1 cellular context compared by ENCODE assay signal in genomic region chr13:110127986-110128511, GRCh38.
TF ChIP-seq lines count a peak whose summit lies in the region.

No MANE protein-coding gene starts in this region.

TF ChIP-seq in GM12878, 131 proteins besides CTCF, POLR2A, EP300 and RAD21 (continued from another document and continues in another):
- TF ChIP-seq HSF1 (IDR thresholded peaks at IDR 0.05; ENCODE audit: low read depth, low read length) (no peak), ATF3 (IDR thresholded peaks at IDR 0.05; ENCODE audit: borderline replicate concordance, extremely low read depth, low read depth, low read length) (no peak), RELB (IDR thresholded peaks at IDR 0.05; ENCODE audit: low read depth) (peak; percentile 54; the same call in 1 of the 2 replicates), ZNF384 (IDR thresholded peaks at IDR 0.05; ENCODE audit: borderline replicate concordance, low read depth, low read length) (no peak), ZBED1 (IDR thresholded peaks at IDR 0.05; ENCODE audit: borderline replicate concordance) (no peak), ZBTB33 (IDR thresholded peaks at IDR 0.05) (no peak), CBFB (IDR thresholded peaks at IDR 0.05; ENCODE audit: low read depth) (no peak), FOXK2 (IDR thresholded peaks at IDR 0.05) (no peak), LARP7 (IDR thresholded peaks at IDR 0.05) (no peak), ESRRA (IDR thresholded peaks at IDR 0.05; ENCODE audit: low read length) (no peak), JUND (IDR thresholded peaks at IDR 0.05; ENCODE audit: low read depth, low read length) (no peak), STAT3 (IDR thresholded peaks at IDR 0.05; ENCODE audit: low read depth, low read length) (no peak), TCF12 (IDR thresholded peaks at IDR 0.05; ENCODE audit: low read depth, low read length) (no peak), MYC (IDR thresholded peaks at IDR 0.05; ENCODE audit: insufficient read depth, insufficient read length, insufficient replicate concordance, low read length, severe bottlenecking) (no peak), RUNX3 (IDR thresholded peaks at IDR 0.05; ENCODE audit: low read length) (peak; percentile 38; the same call in 1 of the 2 replicates), NFXL1 (IDR thresholded peaks at IDR 0.05; ENCODE audit: borderline replicate concordance) (no peak), MTA3 (IDR thresholded peaks at IDR 0.05; ENCODE audit: borderline replicate concordance, low read length) (no peak), WRNIP1 (IDR thresholded peaks at IDR 0.05; ENCODE audit: borderline replicate concordance, low read depth, low read length) (no peak), DPF2 (IDR thresholded peaks at IDR 0.05) (no peak), MEF2A (IDR thresholded peaks at IDR 0.05; ENCODE audit: insufficient read depth, low read depth, low read length) (no peak), SMAD1 (IDR thresholded peaks at IDR 0.05; ENCODE audit: low read depth, partially characterized antibody) (peak; percentile 9), ZNF592 (IDR thresholded peaks at IDR 0.05) (no peak), SREBF2 (IDR thresholded peaks at IDR 0.05; ENCODE audit: low read length) (no peak), IKZF1 (conservative IDR thresholded peaks at IDR 0.05) (peak; percentile 54; the same call in 1 of the 2 replicates), SIN3A (IDR thresholded peaks at IDR 0.05; ENCODE audit: low read depth, low read length) (no peak), BMI1 (IDR thresholded peaks at IDR 0.05; ENCODE audit: borderline replicate concordance) (no peak), ZNF217 (IDR thresholded peaks at IDR 0.05) (no peak), CREM (IDR thresholded peaks at IDR 0.05; ENCODE audit: low read depth) (0 out of 2 replicates have a peak, but pooled peaks have one; percentile 43), E2F4 (IDR thresholded peaks at IDR 0.05; ENCODE audit: low read depth, low read length) (no peak), CREB1 (IDR thresholded peaks at IDR 0.05; ENCODE audit: low read depth) (peak; percentile 54; the same call in 1 of the 2 replicates), HDAC2 (IDR thresholded peaks at IDR 0.05) (no peak), KLF5 (IDR thresholded peaks at IDR 0.05; ENCODE audit: partially characterized antibody) (no peak), SUZ12 (IDR thresholded peaks at IDR 0.05; ENCODE audit: unreplicated experiment) (no peak), USF2 (IDR thresholded peaks at IDR 0.05; ENCODE audit: borderline replicate concordance, low read depth, low read length) (no peak), SMC3 (IDR thresholded peaks at IDR 0.05; ENCODE audit: borderline replicate concordance, low read length) (no peak), HDAC6 (IDR thresholded peaks at IDR 0.05; ENCODE audit: unreplicated experiment) (no peak), POLR2AphosphoS2 (IDR thresholded peaks at IDR 0.05; ENCODE audit: low read depth, low read length) (no peak), BCLAF1 (IDR thresholded peaks at IDR 0.05) (no peak), RAD51 (IDR thresholded peaks at IDR 0.05) (no peak), NBN (IDR thresholded peaks at IDR 0.05) (no peak), E4F1 (IDR thresholded peaks at IDR 0.05; ENCODE audit: borderline replicate concordance, partially characterized antibody) (no peak), MTA2 (IDR thresholded peaks at IDR 0.05; ENCODE audit: low read depth) (0 out of 2 replicates have a peak, but pooled peaks have one; percentile 10), E2F8 (IDR thresholded peaks at IDR 0.05; ENCODE audit: low read depth, partially characterized antibody) (no peak), NR2C1 (IDR thresholded peaks at IDR 0.05) (no peak), NFYA (IDR thresholded peaks at IDR 0.05; ENCODE audit: borderline replicate concordance, low read depth, low read length) (no peak), SIX5 (IDR thresholded peaks at IDR 0.05; ENCODE audit: low read depth, low read length, severe bottlenecking) (no peak)
